In genomic region chr3:168467085-168467714, GRCh38 we compare ENCODE assay signal across 9 cellular contexts.
A peak's percentile ranks its signal among the peaks of the same experiment; 100 is the strongest.
DNase-seq lines count a peak whose midpoint lies in the region; ATAC-seq and TF ChIP-seq lines count a peak whose summit lies in the region.
"Had no signal": no experiment of that assay in that cellular context is flagged by ENCODE, and none has a peak within 500 bp of the region (broad histone marks: within the 10 kb centered on the region; RNA-seq: fewer than 3 reads in every experiment).

No MANE protein-coding gene starts in this region.

- H3K4me3 ChIP-seq in GM12865 (ENCODE audit: low read depth, low read length) (peak overlapping the region; percentile 46), GM23338 (no peak overlapping the region), mammary epithelial cell (replicated peaks in 1 of 3; ENCODE audit: insufficient read depth in 1 of 3, low read depth in 2 of 3, low read length in 3 of 3) (no peak overlapping the region)
- H3K4me3 ChIP-seq: SK-N-MC had no signal

- no peak overlapping the region for H3K4me3 Mint-ChIP-seq in GM23338

- H3K9ac ChIP-seq in mammary epithelial cell (ENCODE audit: insufficient read depth, low read length) = no peak overlapping the region

- H3K27me3 Mint-ChIP-seq in GM23338 (ENCODE audit: insufficient read depth, low read depth, poor library complexity) = no peaks in the 10 kb centered on the region

- H3F3A ChIP-seq in GM23338 (replicated peaks; ENCODE audit: low read depth) = no peaks in the 10 kb centered on the region

- intact Hi-C loops in mammary epithelial cell (cut with micrococcal nuclease) = loop anchor here (1.0 kb wide), 2 partner anchors 256 to 420 kb away; no protein-coding TSS in a partner anchor

- dilution Hi-C loops in mammary epithelial cell (cut with HindIII; ENCODE audit: low sequenced_read_pairs) = no loop called here

- ATAC-seq in GM23338 (peak; percentile 93), GM19328 (IDR thresholded peaks at IDR 0.05; ENCODE audit: unreplicated experiment) (no peak)

- no peak overlapping the region for H2AFZ ChIP-seq in GM23338
- no peak overlapping the region for H2AFZ ChIP-seq in mammary epithelial cell (ENCODE audit: low read depth, low read length)

- H3K4me2 ChIP-seq in GM23338 (no peak overlapping the region), mammary epithelial cell (ENCODE audit: insufficient read depth, low read depth, low read length) (no peak overlapping the region)

- H3K36me3 Mint-ChIP-seq in GM23338 (ENCODE audit: low read depth) = peaks cover 14% of the 10 kb centered on the region

- 62% methylated on average over 5 of the region's 6 CpGs for WGBS in mammary epithelial cell (ENCODE audit: low coverage, missing lambda C conversion rate)

- BruUV-seq in mammary epithelial cell (replicated peaks; lab: Mats Ljungman, UMichigan) = no TSS peak

- H3K79me2 ChIP-seq in GM23338 (replicated peaks; ENCODE audit: insufficient read depth) (no peaks in the 10 kb centered on the region), mammary epithelial cell (ENCODE audit: insufficient read depth, low read length) (no peaks in the 10 kb centered on the region)

- no peak overlapping the region for H3K27ac ChIP-seq in GM23338 (ENCODE audit: low read depth)
- H3K27ac ChIP-seq in mammary epithelial cell (ENCODE audit: insufficient read depth, low read depth, low read length) = no peak overlapping the region
- H3K27ac ChIP-seq: SK-N-MC had no signal

- H3K9me3 ChIP-seq in mammary epithelial cell (replicated peaks; ENCODE audit: insufficient read depth, low read length) = no peaks in the 10 kb centered on the region

- H3K9me2 ChIP-seq in GM23338 (ENCODE audit: insufficient read depth) = 0 out of 2 replicates have a peak, but pooled peaks cover 4% of the 10 kb centered on the region

- peaks cover 10% of the 10 kb centered on the region; the same call in 2 of the 3 replicates for H3K4me1 Mint-ChIP-seq in GM23338

- no peaks in the 10 kb centered on the region for H4K20me1 ChIP-seq in GM23338 (replicated peaks; ENCODE audit: insufficient read depth)
- no peaks in the 10 kb centered on the region for H4K20me1 ChIP-seq in mammary epithelial cell (ENCODE audit: insufficient read depth, low read length)

- H3K27ac Mint-ChIP-seq in GM23338 = no peak overlapping the region

- in situ Hi-C loops in mammary epithelial cell (cut with MboI; ENCODE audit: low sequenced_read_pairs in 2 of 2) = no loop called here

- no peaks in the 10 kb centered on the region for H3K4me1 ChIP-seq in GM23338 (ENCODE audit: insufficient read depth)
- H3K4me1 ChIP-seq in mammary epithelial cell (ENCODE audit: insufficient read depth, low read length) = no peaks in the 10 kb centered on the region

- CTCF ChIA-PET in mammary epithelial cell (lab: Charles Lee; ENCODE audit: low non-redundant PET) = no interaction called here

- TF ChIP-seq CTCF in GM12865 (IDR thresholded peaks at IDR 0.05; ENCODE audit: insufficient read depth, low read depth, low read length, missing control alignments) (peak; percentile 28), GM23338 (conservative IDR thresholded peaks at IDR 0.05; ENCODE audit: low read depth in 2 of 2) (peak; percentile 67 to 86), LNCAP (IDR thresholded peaks at IDR 0.05) (peak; percentile 44; the same call in 1 of the 2 replicates), mammary epithelial cell (conservative IDR thresholded peaks at IDR 0.05 in 1 of 2, IDR thresholded peaks at IDR 0.05 in 1 of 2; ENCODE audit: extremely low read depth in 1 of 2, insufficient read depth in 1 of 2, low read depth in 1 of 2, low read length in 2 of 2) (peak; percentile 12 to 18)

- H3K36me3 ChIP-seq in GM23338 (ENCODE audit: insufficient read depth) (no peaks in the 10 kb centered on the region), mammary epithelial cell (ENCODE audit: insufficient read depth, low read length) (no peaks in the 10 kb centered on the region)

- DNase-seq in GM12865 (ENCODE audit: low read depth) (peak; percentile 71), GM23338 (ENCODE audit: low spot score) (peak; percentile 76), mammary epithelial cell (peak; percentile 9), medulla oblongata (ENCODE audit: extremely low spot score) (peak; percentile 73), NCI-H1048 (lab: John Stamatoyannopoulos, UW) (no peak)
- DNase-seq in effector CD4-positive, alpha-beta T cell = no peak

- peaks cover 16% of the 10 kb centered on the region for H3K9me3 Mint-ChIP-seq in GM23338

- no peaks in the 10 kb centered on the region for H3K27me3 ChIP-seq in GM23338 (ENCODE audit: insufficient read depth)
- no peaks in the 10 kb centered on the region for H3K27me3 ChIP-seq in mammary epithelial cell (ENCODE audit: insufficient read depth, low read length)

TF ChIP-seq in GM23338, 12 proteins besides CTCF, POLR2A, EP300 and RAD21 (continues in another document):
- TF ChIP-seq NANOG (IDR thresholded peaks at IDR 0.05; ENCODE audit: borderline replicate concordance) = no peak
- no peak for TF ChIP-seq CREB1 (CRISPR knock-in tag; IDR thresholded peaks at IDR 0.05; ENCODE audit: low read depth)
- TF ChIP-seq EZH2phosphoT487 (IDR thresholded peaks at IDR 0.05; ENCODE audit: unreplicated experiment) = no peak
- TF ChIP-seq ZNF114 (CRISPR knock-in tag; IDR thresholded peaks at IDR 0.05) = no peak
- TF ChIP-seq, protein P1, sequence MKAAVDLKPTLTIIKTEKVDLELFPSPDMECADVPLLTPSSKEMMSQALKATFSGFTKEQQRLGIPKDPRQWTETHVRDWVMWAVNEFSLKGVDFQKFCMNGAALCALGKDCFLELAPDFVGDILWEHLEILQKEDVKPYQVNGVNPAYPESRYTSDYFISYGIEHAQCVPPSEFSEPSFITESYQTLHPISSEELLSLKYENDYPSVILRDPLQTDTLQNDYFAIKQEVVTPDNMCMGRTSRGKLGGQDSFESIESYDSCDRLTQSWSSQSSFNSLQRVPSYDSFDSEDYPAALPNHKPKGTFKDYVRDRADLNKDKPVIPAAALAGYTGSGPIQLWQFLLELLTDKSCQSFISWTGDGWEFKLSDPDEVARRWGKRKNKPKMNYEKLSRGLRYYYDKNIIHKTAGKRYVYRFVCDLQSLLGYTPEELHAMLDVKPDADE (IDR thresholded peaks at IDR 0.05) = no peak
- TF ChIP-seq, protein P2, sequence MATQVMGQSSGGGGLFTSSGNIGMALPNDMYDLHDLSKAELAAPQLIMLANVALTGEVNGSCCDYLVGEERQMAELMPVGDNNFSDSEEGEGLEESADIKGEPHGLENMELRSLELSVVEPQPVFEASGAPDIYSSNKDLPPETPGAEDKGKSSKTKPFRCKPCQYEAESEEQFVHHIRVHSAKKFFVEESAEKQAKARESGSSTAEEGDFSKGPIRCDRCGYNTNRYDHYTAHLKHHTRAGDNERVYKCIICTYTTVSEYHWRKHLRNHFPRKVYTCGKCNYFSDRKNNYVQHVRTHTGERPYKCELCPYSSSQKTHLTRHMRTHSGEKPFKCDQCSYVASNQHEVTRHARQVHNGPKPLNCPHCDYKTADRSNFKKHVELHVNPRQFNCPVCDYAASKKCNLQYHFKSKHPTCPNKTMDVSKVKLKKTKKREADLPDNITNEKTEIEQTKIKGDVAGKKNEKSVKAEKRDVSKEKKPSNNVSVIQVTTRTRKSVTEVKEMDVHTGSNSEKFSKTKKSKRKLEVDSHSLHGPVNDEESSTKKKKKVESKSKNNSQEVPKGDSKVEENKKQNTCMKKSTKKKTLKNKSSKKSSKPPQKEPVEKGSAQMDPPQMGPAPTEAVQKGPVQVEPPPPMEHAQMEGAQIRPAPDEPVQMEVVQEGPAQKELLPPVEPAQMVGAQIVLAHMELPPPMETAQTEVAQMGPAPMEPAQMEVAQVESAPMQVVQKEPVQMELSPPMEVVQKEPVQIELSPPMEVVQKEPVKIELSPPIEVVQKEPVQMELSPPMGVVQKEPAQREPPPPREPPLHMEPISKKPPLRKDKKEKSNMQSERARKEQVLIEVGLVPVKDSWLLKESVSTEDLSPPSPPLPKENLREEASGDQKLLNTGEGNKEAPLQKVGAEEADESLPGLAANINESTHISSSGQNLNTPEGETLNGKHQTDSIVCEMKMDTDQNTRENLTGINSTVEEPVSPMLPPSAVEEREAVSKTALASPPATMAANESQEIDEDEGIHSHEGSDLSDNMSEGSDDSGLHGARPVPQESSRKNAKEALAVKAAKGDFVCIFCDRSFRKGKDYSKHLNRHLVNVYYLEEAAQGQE (IDR thresholded peaks at IDR 0.05; ENCODE audit: unreplicated experiment) = no peak
- no peak for TF ChIP-seq STAT1 (IDR thresholded peaks at IDR 0.05; ENCODE audit: unreplicated experiment)

Comparison
In these comparisons a context has a peak if more than half of its experiments do, and no peak if none do; other contexts are left out.
1. DNase-seq: peak in GM12865 (single experiment), GM23338 (single experiment), mammary epithelial cell (single experiment) and medulla oblongata (single experiment); none in NCI-H1048 (single experiment) and effector CD4-positive, alpha-beta T cell (single experiment).
2. CTCF ChIP-seq: peak in every context shown above with its lines; median percentile 76 in GM23338; 44 in LNCAP; 28 in GM12865; 15 in mammary epithelial cell.